ENCODE assay signal across 1 cellular context in the genomic region with DNA sequence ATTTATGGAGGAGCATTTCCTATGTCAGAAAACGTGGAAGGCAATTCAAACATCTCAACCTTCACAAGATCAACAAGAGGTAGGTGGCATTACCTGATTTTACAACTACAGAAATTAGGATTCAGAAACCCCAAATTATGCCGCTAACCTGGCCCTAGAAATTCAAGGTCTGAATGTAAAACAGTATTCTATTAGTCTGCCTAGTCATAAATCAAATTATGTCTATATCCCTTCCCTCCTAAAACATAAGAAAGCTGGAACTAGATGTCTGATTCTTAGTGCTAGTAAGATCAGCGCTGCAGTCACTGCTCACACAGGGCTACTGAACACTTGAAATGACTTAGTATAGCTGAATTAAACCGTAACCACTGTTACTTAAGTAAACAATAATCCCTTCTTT.
A peak's percentile ranks its signal among the peaks of the same experiment; 100 is the strongest.
TF ChIP-seq lines count a peak whose summit lies in the region.

No MANE protein-coding gene starts in this region.

TF ChIP-seq in HepG2, 621 proteins besides CTCF, POLR2A, EP300 and RAD21:
- TF ChIP-seq, protein P1, sequence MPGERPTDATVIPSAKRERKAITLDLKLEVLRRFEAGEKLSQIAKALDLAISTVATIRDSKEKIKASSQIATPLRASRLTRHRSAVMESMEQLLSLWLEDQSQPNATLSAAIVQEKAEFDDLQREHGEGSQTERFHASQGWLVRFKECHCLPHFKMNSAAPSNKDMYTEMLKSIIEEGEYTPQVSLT (CRISPR knock-in tag; IDR thresholded peaks at IDR 0.05; ENCODE audit: borderline replicate concordance, low read depth): no peak
- TF ChIP-seq RBFOX2 (IDR thresholded peaks at IDR 0.05; ENCODE audit: low read depth, low read length): peak; percentile 45; the same call in 1 of the 2 replicates
